ENCODE assay signal across 1 cellular context in genomic region chr20:15482525-15482924, GRCh38.
TF ChIP-seq lines count a peak whose summit lies in the region.

No MANE protein-coding gene starts in this region.

TF ChIP-seq in SK-N-SH treated with all-trans-retinoic acid at 6 μM for 48 hours, 23 proteins besides CTCF, POLR2A, EP300 and RAD21 (continued from another document):
- TF ChIP-seq PATZ1 (CRISPR knock-in tag; IDR thresholded peaks at IDR 0.05; ENCODE audit: borderline replicate concordance) = no peak
- TF ChIP-seq TOX (CRISPR knock-in tag; IDR thresholded peaks at IDR 0.05; ENCODE audit: borderline replicate concordance) = no peak
- TF ChIP-seq TCF4 (CRISPR knock-in tag; IDR thresholded peaks at IDR 0.05; ENCODE audit: borderline replicate concordance) = no peak
- no peak for TF ChIP-seq ARNTL (CRISPR knock-in tag; IDR thresholded peaks at IDR 0.05; ENCODE audit: borderline replicate concordance, low read depth)
- no peak for TF ChIP-seq ZNF565 (CRISPR knock-in tag; conservative IDR thresholded peaks at IDR 0.05; ENCODE audit: low read depth)
